ENCODE assay signal across 8 cellular contexts in genomic region chr11:47248664-47249377, GRCh38. TPM values are rescaled to one million over a fixed set of nuclear protein-coding genes. Genes with fewer than 3 reads are reported as not detected.
A peak's percentile ranks its signal among the peaks of the same experiment; 100 is the strongest.
DNase-seq lines count a peak whose midpoint lies in the region; ATAC-seq lines count a peak whose summit lies in the region.

Gene ACP2, minus strand, starts transcription at chr11:47248814. Its CDS starts 25 bp downstream, at chr11:47248789.

- peak; percentile 96 for ATAC-seq in GM18909 (IDR thresholded peaks at IDR 0.05; ENCODE audit: poor library complexity, unreplicated experiment)
- peak; percentile 90 for ATAC-seq in HG03159 (IDR thresholded peaks at IDR 0.05; ENCODE audit: unreplicated experiment)

- DNase-seq in AG20443 (ENCODE audit: low spot score) (peak; percentile 91), NCI-H345 (lab: John Stamatoyannopoulos, UW) (peak; percentile 94), cerebellum (ENCODE audit: low spot score) (peak; percentile 87), kidney tubule cell (ENCODE audit: low spot score) (peak; percentile 91)
- peak; percentile 80 for DNase-seq in activated CD4-positive, alpha-beta T cell treated with anti-CD3 and anti-CD28 coated beads for 1 hour
- peak; percentile 77 to 79 for DNase-seq in stimulated activated CD4-positive, alpha-beta T cell treated with anti-CD3 and anti-CD28 coated beads, Interleukin-1b, Interleukin-23, amount 100 ng/mL, for 4 hours (ENCODE audit: low read depth in 2 of 2)

RNA-seq across cellular contexts. Expression of gene ACP2, which starts in this region (rescaled TPM):
- total RNA-seq in cerebellum, result 30.4 TPM

Comparison
In these comparisons a context has a peak if more than half of its experiments do, and no peak if none do; other contexts are left out.
1. Peak in every context shown above with its lines: DNase-seq and ATAC-seq.